Comparison of ENCODE assay signal across 19 cellular contexts in the genomic region with DNA sequence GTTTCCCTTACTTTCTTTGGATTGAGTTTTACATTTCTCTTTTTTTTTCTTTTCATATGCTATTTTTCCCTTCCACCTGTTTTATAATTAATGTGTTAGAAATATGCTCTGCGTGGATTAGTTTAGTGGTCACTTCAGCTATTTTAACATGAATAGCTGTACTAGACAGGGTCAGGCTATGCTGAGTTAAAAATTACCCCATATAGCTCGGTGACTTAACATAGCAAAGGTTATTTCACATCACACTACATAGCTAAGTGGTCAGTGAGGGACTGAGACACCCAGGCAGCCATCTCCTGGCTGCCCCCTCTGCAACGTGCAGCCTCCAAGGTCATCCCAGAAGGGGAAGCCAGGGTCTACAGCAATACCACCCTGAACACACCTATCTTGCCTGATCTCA. TPM values are rescaled to one million over a fixed set of nuclear protein-coding genes. Genes with fewer than 3 reads are reported as not detected.
DNase-seq lines count a peak whose midpoint lies in the region; ATAC-seq, FAIRE-seq and TF ChIP-seq lines count a peak whose summit lies in the region.
"Had no signal": no experiment of that assay in that cellular context is flagged by ENCODE, and none has a peak within 500 bp of the region (broad histone marks: within the 10 kb centered on the region; RNA-seq: fewer than 3 reads in every experiment).

No MANE protein-coding gene starts in this region.

- H3K27me3 ChIP-seq in Caco-2 (replicated peaks; ENCODE audit: control insufficient read depth, insufficient read depth, low read length) = no peaks in the 10 kb centered on the region
- H3K27me3 ChIP-seq in hepatocyte = no peaks in the 10 kb centered on the region
- H3K27me3 ChIP-seq in pancreas = no peaks in the 10 kb centered on the region
- H3K27me3 ChIP-seq: BE2C had no signal

- H3K79me2 ChIP-seq in hepatocyte = no peaks in the 10 kb centered on the region

- H3K9me3 ChIP-seq in Caco-2 = 0 out of 2 replicates have a peak, but pooled peaks cover 5% of the 10 kb centered on the region
- H3K9me3 ChIP-seq in hepatocyte (ENCODE audit: low read depth) = no peaks in the 10 kb centered on the region
- no peaks in the 10 kb centered on the region for H3K9me3 ChIP-seq in pancreas
- H3K9me3 ChIP-seq: BE2C had no signal

- no peak overlapping the region for H3K27ac ChIP-seq in hepatocyte
- no peak overlapping the region for H3K27ac ChIP-seq in pancreas

- H3K4me1 ChIP-seq in Caco-2 = peaks cover 11% of the 10 kb centered on the region
- H3K4me1 ChIP-seq in hepatocyte (ENCODE audit: insufficient read depth) = no peaks in the 10 kb centered on the region
- no peaks in the 10 kb centered on the region for H3K4me1 ChIP-seq in pancreas
- H3K4me1 ChIP-seq: BE2C had no signal

- peaks cover 20% of the 10 kb centered on the region for H3K4me1 Mint-ChIP-seq in Caco-2 (ENCODE audit: low read depth, unreplicated experiment)
- H3K4me1 Mint-ChIP-seq: GM23338 had no signal

- H2AFZ ChIP-seq in hepatocyte = no peak overlapping the region
- H2AFZ ChIP-seq: GM23338 had no signal

- H3K27ac Mint-ChIP-seq in Caco-2 (ENCODE audit: unreplicated experiment) = peak overlapping the region; percentile 33
- H3K27ac Mint-ChIP-seq: CD4-positive, alpha-beta T cell; GM23338; HFFc6 had no signal

- no peaks in the 10 kb centered on the region for H3K9me2 ChIP-seq in hepatocyte (replicated peaks; ENCODE audit: insufficient read depth)

- no peaks in the 10 kb centered on the region for H3K36me3 Mint-ChIP-seq in Caco-2 (ENCODE audit: insufficient read depth, unreplicated experiment)

- no peak for FAIRE-seq in pancreas (lab: Jason Lieb, UNC)
- FAIRE-seq: HTR-8/SVneo had no signal

- no peaks in the 10 kb centered on the region for H3K27me3 Mint-ChIP-seq in Caco-2 (ENCODE audit: insufficient read depth, unreplicated experiment)

- H3K36me3 ChIP-seq in Caco-2 (ENCODE audit: control insufficient read depth, insufficient read depth, low read length) (no peaks in the 10 kb centered on the region), hepatocyte (replicated peaks; ENCODE audit: insufficient read depth, low read depth) (no peaks in the 10 kb centered on the region), pancreas (no peaks in the 10 kb centered on the region)
- H3K36me3 ChIP-seq: BE2C had no signal

- H3K4me3 ChIP-seq in Caco-2 (ENCODE audit: low read depth, low read length) (no peak overlapping the region), hepatocyte (no peak overlapping the region), pancreas (no peak overlapping the region)
- H3K4me3 ChIP-seq: GM23338 had no signal

- H3K4me2 ChIP-seq in hepatocyte = peak overlapping the region; percentile 48
- H3K4me2 ChIP-seq: GM23338 had no signal

- no peak for DNase-seq in Caco-2
- DNase-seq in hepatocyte (ENCODE audit: low spot score) = no peak
- DNase-seq in renal cortical epithelial cell (ENCODE audit: low read depth) = peak; percentile 60
- no peak for DNase-seq in NK-92 treated with Interleukin-12 subunit alpha and Interleukin-12 subunit beta, amount 100 ng/mL, for 24 hours (lab: John Stamatoyannopoulos, UW)
- DNase-seq in COLO668 (lab: John Stamatoyannopoulos, UW; ENCODE audit: unreplicated experiment) = no peak
- no peak for DNase-seq in pancreas
- DNase-seq: ACHN; BE2C; C1 segment of cervical spinal cord; Calu3; CD4-positive, alpha-beta T cell; DMS79 treated with DMSO at 0.1 percent for 48 hours; GF-D8; H7; HFFc6; IMR-90 had no signal

- ATAC-seq in pancreas = no peak
- ATAC-seq: GM23338, HCT116 had no signal

- CTCF ChIA-PET in Caco-2 (lab: Charles Lee) = interaction anchor here (0.8 to 1.0 kb wide), 2 partner anchors 27 to 102 kb away, joined by 3 to 5 read pairs; no protein-coding TSS in a partner anchor

- BruUV-seq in Caco-2 (replicated peaks; lab: Mats Ljungman, UMichigan) = no TSS peak

- TF ChIP-seq CTCF in Caco-2 (IDR thresholded peaks at IDR 0.05; ENCODE audit: insufficient read depth in 1 of 2, low read depth in 1 of 2, low read length in 1 of 2, severe bottlenecking in 1 of 2, unreplicated experiment in 1 of 2) = no peak
- no peak for TF ChIP-seq CTCF in hepatocyte (IDR thresholded peaks at IDR 0.05; ENCODE audit: poor library complexity)
- no peak for TF ChIP-seq CTCF in pancreas (IDR thresholded peaks at IDR 0.05)

- H3K4me3 Mint-ChIP-seq in Caco-2 (ENCODE audit: unreplicated experiment) = peak overlapping the region; percentile 21
- H3K4me3 Mint-ChIP-seq: CD4-positive, alpha-beta T cell; GM23338; HFFc6 had no signal

- WGBS in hepatocyte (ENCODE audit: low lambda C conversion rate, missing lambda C conversion rate) = 51% methylated on average over 3 of the region's 3 CpGs
- WGBS in pancreas, 2 donors = 32 to 45% methylated on average over 3 of the region's 3 CpGs

- no peaks in the 10 kb centered on the region for H4K20me1 ChIP-seq in hepatocyte (ENCODE audit: insufficient read depth, poor library complexity, severe bottlenecking)

- no peaks in the 10 kb centered on the region for H3K9me3 Mint-ChIP-seq in Caco-2 (ENCODE audit: unreplicated experiment)
- H3K9me3 Mint-ChIP-seq: CD4-positive, alpha-beta T cell; GM23338; HFFc6 had no signal

- intact Hi-C loops in Caco-2 (cut with micrococcal nuclease; ENCODE audit: unreplicated experiment) (no loop called here), pancreas (cut with DNase I) (no loop called here)

- POLR2A ChIA-PET in Caco-2 (lab: Charles Lee) = interaction anchor here (0.5 to 1.5 kb wide), 3 partner anchors 47 to 96 kb away, joined by 3 to 8 read pairs (median 4); partner anchors contain the start of gene KIF23

RNA-seq across cellular contexts. Expression of gene KIF23, which starts 46.9 kb away (rescaled TPM):
- total RNA-seq in Caco-2 (2022) = 67.1 and 74.2 TPM in 2 replicates
- 12.0 and 13.9 TPM in 2 replicates for total RNA-seq in hepatocyte
- polyA plus RNA-seq in hepatocyte = 7.6 and 14.1 TPM in 2 replicates
- 5.8 and 30.4 TPM in 2 replicates for total RNA-seq in renal cortical epithelial cell
- total RNA-seq in pancreas = 1 to 10 TPM in 2 of 6 donors, under 1 TPM in 4; 0.19 to 2.0 (median 0.82) TPM
- polyA plus RNA-seq in pancreas = 1 to 10 TPM in 1 of 2 donors, under 1 TPM in 1; 0.91 to 2.0 TPM
